ENCODE assay signal across 18 cellular contexts in genomic region chr19:33580026-33580644, GRCh38. TPM values are rescaled to one million over a fixed set of nuclear protein-coding genes. Genes with fewer than 3 reads are reported as not detected.
DNase-seq lines count a peak whose midpoint lies in the region; FAIRE-seq and TF ChIP-seq lines count a peak whose summit lies in the region.
"Had no signal": no experiment of that assay in that cellular context is flagged by ENCODE, and none has a peak within 500 bp of the region (broad histone marks: within the 10 kb centered on the region; RNA-seq: fewer than 3 reads in every experiment).

No MANE protein-coding gene starts in this region.

- no peaks in the 10 kb centered on the region for H3K79me2 ChIP-seq in osteoblast (ENCODE audit: insufficient read depth, low read length)

- peaks cover 2% of the 10 kb centered on the region for H3K27me3 Mint-ChIP-seq in mesothelial cell of epicardium (ENCODE audit: low read depth)
- H3K27me3 Mint-ChIP-seq: IgD-negative memory B cell had no signal

- H3K4me1 ChIP-seq in breast epithelium (no peaks in the 10 kb centered on the region), osteoblast (ENCODE audit: insufficient read depth, low read length) (no peaks in the 10 kb centered on the region)
- H3K4me1 ChIP-seq: thyroid gland had no signal

- H3K36me3 Mint-ChIP-seq in mesothelial cell of epicardium = no peaks in the 10 kb centered on the region

- H3K9me3 ChIP-seq in breast epithelium (peaks cover 0 to 3% of the 10 kb centered on the region in 2 donors), osteoblast (ENCODE audit: low read depth, low read length) (no peaks in the 10 kb centered on the region)
- H3K9me3 ChIP-seq: thyroid gland had no signal

- H3K36me3 ChIP-seq in breast epithelium (no peaks in the 10 kb centered on the region), osteoblast (ENCODE audit: insufficient read depth, low read length) (no peaks in the 10 kb centered on the region)
- H3K36me3 ChIP-seq: esophagus squamous epithelium, thyroid gland had no signal

- H3K4me1 Mint-ChIP-seq in mesothelial cell of epicardium = peaks cover 5% of the 10 kb centered on the region

- H4K20me1 ChIP-seq in osteoblast (ENCODE audit: insufficient read depth, low read length) = no peaks in the 10 kb centered on the region

- TF ChIP-seq POLR2A in breast epithelium (IDR thresholded peaks at IDR 0.05) = no peak

- no peak overlapping the region for H3K4me2 ChIP-seq in osteoblast (ENCODE audit: insufficient read depth, low read length)

- peak overlapping the region in 1 of 2 donors; percentile 0 for H3K27ac ChIP-seq in breast epithelium
- H3K27ac ChIP-seq in osteoblast (ENCODE audit: low read depth, low read length) = no peak overlapping the region
- H3K27ac ChIP-seq: esophagus squamous epithelium, skin epidermis, thyroid gland had no signal

- no peak overlapping the region for H3K4me3 Mint-ChIP-seq in mesothelial cell of epicardium
- H3K4me3 Mint-ChIP-seq: activated naive CD4-positive, alpha-beta T cell treated with anti-CD3 and anti-CD28 coated beads for 36 hours had no signal

- DNase-seq in Daoy (ENCODE audit: low read depth) (peak; percentile 17), NCI-H2029 treated with DMSO at 0.1 percent for 48 hours (lab: John Stamatoyannopoulos, UW) (peak; percentile 66), breast epithelium (ENCODE audit: low spot score in 2 of 2) (peak; percentile 27 to 68), osteoblast (ENCODE audit: insufficient read length, low spot score, missing footprints) (peak; percentile 68), HTR-8/SVneo (ENCODE audit: insufficient read length, low spot score) (no peak), mesothelial cell of epicardium (ENCODE audit: low spot score in 2 of 2, unreplicated experiment in 2 of 2) (no peak), NCI-H2081 treated with DMSO at 0.1 percent for 48 hours (lab: John Stamatoyannopoulos, UW) (no peak), KG1 (lab: John Stamatoyannopoulos, UW) (no peak)
- DNase-seq: activated CD4-positive, alpha-beta T cell treated with anti-CD3 and anti-CD28 coated beads for 48 hours; activated naive CD4-positive, alpha-beta T cell treated with anti-CD3 and anti-CD28 coated beads for 36 hours; AML-193; dermis blood vessel endothelial cell; esophagus squamous epithelium; islet precursor cell; thyroid gland had no signal

- FAIRE-seq in HTR-8/SVneo (lab: Jason Lieb, UNC) = no peak

- H3K27ac Mint-ChIP-seq in mesothelial cell of epicardium = no peak overlapping the region
- H3K27ac Mint-ChIP-seq: activated naive CD4-positive, alpha-beta T cell treated with anti-CD3 and anti-CD28 coated beads for 36 hours; IgD-negative memory B cell had no signal

- TF ChIP-seq CTCF in breast epithelium (IDR thresholded peaks at IDR 0.05) = no peak
- no peak for TF ChIP-seq CTCF in osteoblast (IDR thresholded peaks at IDR 0.05; ENCODE audit: extremely low read depth, low read depth, low read length)
- no peak for TF ChIP-seq CTCF in mesothelial cell of epicardium (IDR thresholded peaks at IDR 0.05; ENCODE audit: unreplicated experiment)

- intact Hi-C loops in breast epithelium (cut with DNase I; ENCODE audit: low total_unique reads) = no loop called here

- H3K27me3 ChIP-seq in breast epithelium = no peaks in the 10 kb centered on the region
- H3K27me3 ChIP-seq in osteoblast (ENCODE audit: insufficient read depth, low read length) = no peaks in the 10 kb centered on the region
- H3K27me3 ChIP-seq: thyroid gland had no signal

- peaks cover under 1% of the 10 kb centered on the region for H3K9me3 Mint-ChIP-seq in mesothelial cell of epicardium

- no peak overlapping the region for H2AFZ ChIP-seq in osteoblast (ENCODE audit: low read length)

- H3K4me3 ChIP-seq in breast epithelium (no peak overlapping the region), osteoblast (ENCODE audit: insufficient read depth, low read length) (no peak overlapping the region)
- H3K4me3 ChIP-seq: esophagus squamous epithelium, skin epidermis, thyroid gland had no signal

RNA-seq across cellular contexts. Expression of gene CHST8, which starts 41.6 kb away (rescaled TPM):
- 0.06 and 0.29 TPM in 2 replicates for total RNA-seq in Daoy (2014; rRNA removed; shearing (Covaris generic))
- total RNA-seq in breast epithelium = 10 to 100 TPM in 1 of 3 donors, 1 to 10 TPM in 1, under 1 TPM in 1; 0.16 to 14.1 (median 1.6) TPM
- total RNA-seq in osteoblast = not detected in 2 replicates
- total RNA-seq in mesothelial cell of epicardium = 25.8 to 26.6 TPM (median 26.0 TPM) in 3 replicates
- total RNA-seq: activated naive CD4-positive, alpha-beta T cell treated with anti-CD3 and anti-CD28 coated beads for 36 hours; dermis blood vessel endothelial cell; OCI-LY7 had no signal

RNA-seq across cellular contexts. Expression of gene PEPD, which starts 58.5 kb away (rescaled TPM):
- total RNA-seq in Daoy (2014; rRNA removed; shearing (Covaris generic)) = 65.2 and 87.3 TPM in 2 replicates
- 100 to 1,000 TPM in 1 of 3 donors, 10 to 100 TPM in 2; 42.1 to 127 (median 82.3) TPM for total RNA-seq in breast epithelium
- total RNA-seq in osteoblast = 82.8 and 87.9 TPM in 2 replicates
- 49.7 to 52.6 TPM (median 50.5 TPM) in 3 replicates for total RNA-seq in mesothelial cell of epicardium

Comparison
In these comparisons a context has a peak if more than half of its experiments do, and no peak if none do; other contexts are left out.
1. DNase-seq: peak in Daoy (single experiment), NCI-H2029 treated with DMSO at 0.1 percent for 48 hours (single experiment), breast epithelium (2 of 2) and osteoblast (single experiment); none in HTR-8/SVneo (single experiment), mesothelial cell of epicardium (0 of 2), NCI-H2081 treated with DMSO at 0.1 percent for 48 hours (single experiment) and KG1 (single experiment).